ENCODE assay signal across 1 cellular context in the genomic region with DNA sequence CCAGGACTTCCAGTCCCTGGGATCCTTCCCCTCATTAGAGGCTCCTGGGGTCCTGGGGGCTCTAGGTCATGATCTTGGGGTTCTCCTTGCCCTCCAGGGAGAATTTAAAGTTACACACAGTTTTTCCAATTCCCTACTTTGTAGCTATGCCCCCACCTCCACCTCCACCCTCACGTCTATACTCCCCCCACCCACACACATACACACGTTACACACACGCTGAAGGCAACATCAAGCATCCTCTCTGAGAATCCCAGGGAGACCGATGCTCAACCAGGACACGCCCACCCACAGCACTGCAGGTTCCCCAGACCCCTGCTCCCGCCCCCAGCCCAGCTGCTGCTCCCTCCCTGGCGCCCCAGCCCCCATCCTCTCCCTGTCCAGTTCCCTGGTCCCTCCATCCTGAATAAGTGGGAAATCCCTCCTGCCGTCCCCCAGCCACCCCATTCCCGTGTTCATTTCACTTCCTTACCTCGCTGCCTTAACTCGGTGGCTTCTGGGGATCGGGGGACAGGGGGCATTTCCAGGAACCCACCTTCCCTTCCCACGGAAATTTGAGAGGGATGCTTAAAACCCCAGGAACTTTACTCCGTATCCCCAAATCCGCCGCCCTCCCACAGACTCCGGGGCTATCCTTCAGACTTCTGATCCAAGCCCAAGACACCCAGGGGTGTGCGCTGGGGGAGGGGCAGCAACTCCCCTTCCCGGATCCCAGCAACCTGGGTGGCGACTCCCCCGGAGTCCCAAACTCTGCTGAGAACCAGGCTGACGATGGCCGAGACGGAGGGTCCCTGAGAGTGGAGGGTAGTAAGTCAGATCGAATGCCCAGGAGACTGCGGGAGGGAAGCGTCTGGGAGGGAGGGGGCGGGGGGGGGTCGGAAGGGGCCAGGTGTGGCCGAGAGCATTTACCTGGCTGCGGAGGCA.
A peak's percentile ranks its signal among the peaks of the same experiment; 100 is the strongest.
TF ChIP-seq lines count a peak whose summit lies in the region.

No MANE protein-coding gene starts in this region.

TF ChIP-seq in HEK293, 187 proteins besides CTCF, POLR2A, EP300 and RAD21 (continued from another document):
- TF ChIP-seq ZNF518A (tag by site-specific recombination; conservative IDR thresholded peaks at IDR 0.05; ENCODE audit: low read depth): no peak
- TF ChIP-seq ZNF174 (tag by site-specific recombination; IDR thresholded peaks at IDR 0.05): no peak
- TF ChIP-seq ZFHX2 (tag by site-specific recombination; conservative IDR thresholded peaks at IDR 0.05): peak; percentile 84
- TF ChIP-seq GLIS1 (tag by site-specific recombination; IDR thresholded peaks at IDR 0.05): peak; percentile 59
- TF ChIP-seq EGR2 (tag by site-specific recombination; IDR thresholded peaks at IDR 0.05; ENCODE audit: low read depth): peak; percentile 84
- TF ChIP-seq ZNF423 (tag by site-specific recombination; IDR thresholded peaks at IDR 0.05): 0 out of 2 replicates have a peak, but pooled peaks have one; percentile 17
- TF ChIP-seq, protein P1, sequence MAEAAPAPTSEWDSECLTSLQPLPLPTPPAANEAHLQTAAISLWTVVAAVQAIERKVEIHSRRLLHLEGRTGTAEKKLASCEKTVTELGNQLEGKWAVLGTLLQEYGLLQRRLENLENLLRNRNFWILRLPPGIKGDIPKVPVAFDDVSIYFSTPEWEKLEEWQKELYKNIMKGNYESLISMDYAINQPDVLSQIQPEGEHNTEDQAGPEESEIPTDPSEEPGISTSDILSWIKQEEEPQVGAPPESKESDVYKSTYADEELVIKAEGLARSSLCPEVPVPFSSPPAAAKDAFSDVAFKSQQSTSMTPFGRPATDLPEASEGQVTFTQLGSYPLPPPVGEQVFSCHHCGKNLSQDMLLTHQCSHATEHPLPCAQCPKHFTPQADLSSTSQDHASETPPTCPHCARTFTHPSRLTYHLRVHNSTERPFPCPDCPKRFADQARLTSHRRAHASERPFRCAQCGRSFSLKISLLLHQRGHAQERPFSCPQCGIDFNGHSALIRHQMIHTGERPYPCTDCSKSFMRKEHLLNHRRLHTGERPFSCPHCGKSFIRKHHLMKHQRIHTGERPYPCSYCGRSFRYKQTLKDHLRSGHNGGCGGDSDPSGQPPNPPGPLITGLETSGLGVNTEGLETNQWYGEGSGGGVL (tag by site-specific recombination; IDR thresholded peaks at IDR 0.05): peak; percentile 60
- TF ChIP-seq, protein P2, sequence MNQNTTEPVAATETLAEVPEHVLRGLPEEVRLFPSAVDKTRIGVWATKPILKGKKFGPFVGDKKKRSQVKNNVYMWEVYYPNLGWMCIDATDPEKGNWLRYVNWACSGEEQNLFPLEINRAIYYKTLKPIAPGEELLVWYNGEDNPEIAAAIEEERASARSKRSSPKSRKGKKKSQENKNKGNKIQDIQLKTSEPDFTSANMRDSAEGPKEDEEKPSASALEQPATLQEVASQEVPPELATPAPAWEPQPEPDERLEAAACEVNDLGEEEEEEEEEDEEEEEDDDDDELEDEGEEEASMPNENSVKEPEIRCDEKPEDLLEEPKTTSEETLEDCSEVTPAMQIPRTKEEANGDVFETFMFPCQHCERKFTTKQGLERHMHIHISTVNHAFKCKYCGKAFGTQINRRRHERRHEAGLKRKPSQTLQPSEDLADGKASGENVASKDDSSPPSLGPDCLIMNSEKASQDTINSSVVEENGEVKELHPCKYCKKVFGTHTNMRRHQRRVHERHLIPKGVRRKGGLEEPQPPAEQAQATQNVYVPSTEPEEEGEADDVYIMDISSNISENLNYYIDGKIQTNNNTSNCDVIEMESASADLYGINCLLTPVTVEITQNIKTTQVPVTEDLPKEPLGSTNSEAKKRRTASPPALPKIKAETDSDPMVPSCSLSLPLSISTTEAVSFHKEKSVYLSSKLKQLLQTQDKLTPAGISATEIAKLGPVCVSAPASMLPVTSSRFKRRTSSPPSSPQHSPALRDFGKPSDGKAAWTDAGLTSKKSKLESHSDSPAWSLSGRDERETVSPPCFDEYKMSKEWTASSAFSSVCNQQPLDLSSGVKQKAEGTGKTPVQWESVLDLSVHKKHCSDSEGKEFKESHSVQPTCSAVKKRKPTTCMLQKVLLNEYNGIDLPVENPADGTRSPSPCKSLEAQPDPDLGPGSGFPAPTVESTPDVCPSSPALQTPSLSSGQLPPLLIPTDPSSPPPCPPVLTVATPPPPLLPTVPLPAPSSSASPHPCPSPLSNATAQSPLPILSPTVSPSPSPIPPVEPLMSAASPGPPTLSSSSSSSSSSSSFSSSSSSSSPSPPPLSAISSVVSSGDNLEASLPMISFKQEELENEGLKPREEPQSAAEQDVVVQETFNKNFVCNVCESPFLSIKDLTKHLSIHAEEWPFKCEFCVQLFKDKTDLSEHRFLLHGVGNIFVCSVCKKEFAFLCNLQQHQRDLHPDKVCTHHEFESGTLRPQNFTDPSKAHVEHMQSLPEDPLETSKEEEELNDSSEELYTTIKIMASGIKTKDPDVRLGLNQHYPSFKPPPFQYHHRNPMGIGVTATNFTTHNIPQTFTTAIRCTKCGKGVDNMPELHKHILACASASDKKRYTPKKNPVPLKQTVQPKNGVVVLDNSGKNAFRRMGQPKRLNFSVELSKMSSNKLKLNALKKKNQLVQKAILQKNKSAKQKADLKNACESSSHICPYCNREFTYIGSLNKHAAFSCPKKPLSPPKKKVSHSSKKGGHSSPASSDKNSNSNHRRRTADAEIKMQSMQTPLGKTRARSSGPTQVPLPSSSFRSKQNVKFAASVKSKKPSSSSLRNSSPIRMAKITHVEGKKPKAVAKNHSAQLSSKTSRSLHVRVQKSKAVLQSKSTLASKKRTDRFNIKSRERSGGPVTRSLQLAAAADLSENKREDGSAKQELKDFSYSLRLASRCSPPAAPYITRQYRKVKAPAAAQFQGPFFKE (tag by site-specific recombination; IDR thresholded peaks at IDR 0.05; ENCODE audit: borderline replicate concordance): no peak
- TF ChIP-seq GFI1B (tag by site-specific recombination; IDR thresholded peaks at IDR 0.05): no peak
- no peak for TF ChIP-seq ZNF146 (tag by site-specific recombination; IDR thresholded peaks at IDR 0.05)
